ENCODE assay signal across 21 cellular contexts in the genomic region with DNA sequence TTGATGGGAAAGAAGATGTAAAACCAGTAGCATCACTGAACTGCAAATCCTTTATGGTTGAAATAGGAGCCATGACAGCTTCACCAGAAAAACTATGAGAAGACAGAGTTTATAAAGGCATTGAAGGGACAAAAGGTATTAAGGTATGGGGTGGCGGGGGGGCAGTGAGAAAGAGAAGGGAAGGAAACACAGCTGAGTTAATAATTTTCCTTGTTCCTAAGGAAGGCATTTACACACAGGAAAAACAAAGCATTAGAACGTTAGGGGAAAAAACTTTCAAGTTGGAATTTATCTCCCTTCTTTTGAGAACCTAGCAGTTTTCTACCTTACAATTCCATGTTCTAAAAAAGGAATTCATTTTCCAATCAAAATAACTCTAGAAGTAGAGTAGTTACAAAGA. TPM values are rescaled to one million over a fixed set of nuclear protein-coding genes. Genes with fewer than 3 reads are reported as not detected.
DNase-seq lines count a peak whose midpoint lies in the region; ATAC-seq, FAIRE-seq and TF ChIP-seq lines count a peak whose summit lies in the region.
"Had no signal": no experiment of that assay in that cellular context is flagged by ENCODE, and none has a peak within 500 bp of the region (broad histone marks: within the 10 kb centered on the region; RNA-seq: fewer than 3 reads in every experiment).

No MANE protein-coding gene starts in this region.

- peaks cover 86% of the 10 kb centered on the region for H3K79me2 ChIP-seq in GM23338 (replicated peaks; ENCODE audit: insufficient read depth)

- H3K23ac ChIP-seq in mesenchymal stem cell (ENCODE audit: low read length in 2 of 2), result no peak overlapping the region

- H2AFZ ChIP-seq in GM23338 (no peak overlapping the region), mesenchymal stem cell (ENCODE audit: low read depth, low read length) (no peak overlapping the region)

- H3K27ac Mint-ChIP-seq in GM23338 (peak overlapping the region; percentile 65), brain (peak overlapping the region in 4 of 5 experiments; percentile 1 to 73 (median 56))
- H3K27ac Mint-ChIP-seq in activated T-helper 2 cell treated with anti-CD3 and anti-CD28 coated beads, Interferon-gamma antibody, Interleukin-2, Interleukin-4, amounts not matched to agents 10 μg/mL and 5 μg/mL and 100 μg/mL, durations not matched to agents 14 hours and 24 hours and 36 hours, result no peak overlapping the region
- H3K27ac Mint-ChIP-seq: activated CD4-positive, alpha-beta T cell treated with anti-CD3 and anti-CD28 coated beads for 36 hours; activated naive CD4-positive, alpha-beta T cell treated with anti-CD3 and anti-CD28 coated beads, Interleukin-2, amount 10 ng/mL, durations not matched to agents 7 days and 5 days; CD8-positive, alpha-beta T cell had no signal

- 0 out of 2 replicates have a peak, but pooled peaks cover 4% of the 10 kb centered on the region for H3F3A ChIP-seq in GM23338 (replicated peaks; ENCODE audit: low read depth)

- H3K36me3 ChIP-seq in GM23338 (ENCODE audit: insufficient read depth) (no peaks in the 10 kb centered on the region), mesenchymal stem cell (ENCODE audit: control insufficient read depth in 1 of 2, insufficient read depth in 2 of 2, low read depth in 1 of 2, low read length in 2 of 2) (peaks cover 7 to 20% of the 10 kb centered on the region in 2 experiments), upper lobe of right lung (peaks cover 17% of the 10 kb centered on the region)

- TF ChIP-seq POLR2A in A549 (IDR thresholded peaks at IDR 0.05; ENCODE audit: low read length), result no peak

- H3K9me3 ChIP-seq in A549 (no peaks in the 10 kb centered on the region), mesenchymal stem cell (ENCODE audit: control insufficient read depth, low read length) (no peaks in the 10 kb centered on the region), upper lobe of right lung (no peaks in the 10 kb centered on the region)
- H3K9me3 ChIP-seq: heart right ventricle, MG63, sigmoid colon had no signal

- CTCF ChIA-PET in A549 (lab: Yijun Ruan, JAX), result interaction anchor here (1.4 kb wide), 1 partner anchor 12 kb away, joined by 5 read pairs; no protein-coding TSS in a partner anchor

- H3K4me1 ChIP-seq in A549 (peaks cover 40% of the 10 kb centered on the region), GM23338 (ENCODE audit: insufficient read depth) (peaks cover 34% of the 10 kb centered on the region), mesenchymal stem cell (ENCODE audit: control insufficient read depth, insufficient read depth, low read depth, low read length) (peaks cover 13% of the 10 kb centered on the region), upper lobe of right lung (peaks cover 61% of the 10 kb centered on the region)

- peaks cover 3% of the 10 kb centered on the region for H3K27me3 Mint-ChIP-seq in GM23338 (ENCODE audit: insufficient read depth, low read depth, poor library complexity)
- H3K27me3 Mint-ChIP-seq in brain, result peaks cover 6% of the 10 kb centered on the region
- no peaks in the 10 kb centered on the region for H3K27me3 Mint-ChIP-seq in activated T-helper 2 cell treated with anti-CD3 and anti-CD28 coated beads, Interferon-gamma antibody, Interleukin-2, Interleukin-4, amounts not matched to agents 10 μg/mL and 5 μg/mL and 100 μg/mL, durations not matched to agents 14 hours and 24 hours and 36 hours (ENCODE audit: low read depth)
- H3K27me3 Mint-ChIP-seq: activated CD4-positive, alpha-beta T cell treated with anti-CD3 and anti-CD28 coated beads for 36 hours; activated naive CD4-positive, alpha-beta T cell treated with anti-CD3 and anti-CD28 coated beads, Interleukin-2, amount 10 ng/mL, durations not matched to agents 7 days and 5 days; IgD-negative memory B cell had no signal

- H3K9me3 Mint-ChIP-seq in GM23338, result no peaks in the 10 kb centered on the region
- peaks cover 0 to 2% (median 0%) of the 10 kb centered on the region in 5 experiments for H3K9me3 Mint-ChIP-seq in brain
- H3K9me3 Mint-ChIP-seq in activated T-helper 2 cell treated with anti-CD3 and anti-CD28 coated beads, Interferon-gamma antibody, Interleukin-2, Interleukin-4, amounts not matched to agents 10 μg/mL and 5 μg/mL and 100 μg/mL, durations not matched to agents 14 hours and 24 hours and 36 hours, result no peaks in the 10 kb centered on the region
- H3K9me3 Mint-ChIP-seq: activated naive CD4-positive, alpha-beta T cell treated with anti-CD3 and anti-CD28 coated beads, Interleukin-2, amount 10 ng/mL, durations not matched to agents 7 days and 5 days; CD8-positive, alpha-beta T cell; IgD-negative memory B cell had no signal

- no peak overlapping the region for H2AK5ac ChIP-seq in mesenchymal stem cell (ENCODE audit: low read length, severe bottlenecking)

- H3K27ac ChIP-seq in A549 (no peak overlapping the region), GM23338 (ENCODE audit: low read depth) (peak overlapping the region; percentile 24; the same call in 1 of the 2 replicates), mesenchymal stem cell (ENCODE audit: low read length, poor library complexity, severe bottlenecking) (no peak overlapping the region), upper lobe of right lung (no peak overlapping the region)
- H3K27ac ChIP-seq: sigmoid colon had no signal

- no peak overlapping the region for H3K14ac ChIP-seq in mesenchymal stem cell (ENCODE audit: low read length in 2 of 2)

- no peak overlapping the region for H2BK15ac ChIP-seq in mesenchymal stem cell (ENCODE audit: low read depth, poor library complexity, severe bottlenecking)

- peaks cover 15% of the 10 kb centered on the region for H3K36me3 Mint-ChIP-seq in GM23338 (ENCODE audit: low read depth)
- H3K36me3 Mint-ChIP-seq in brain, result peaks cover 32% of the 10 kb centered on the region
- peaks cover 43% of the 10 kb centered on the region for H3K36me3 Mint-ChIP-seq in activated T-helper 2 cell treated with anti-CD3 and anti-CD28 coated beads, Interferon-gamma antibody, Interleukin-2, Interleukin-4, amounts not matched to agents 10 μg/mL and 5 μg/mL and 100 μg/mL, durations not matched to agents 14 hours and 24 hours and 36 hours (ENCODE audit: low read depth)

- H2BK12ac ChIP-seq in mesenchymal stem cell (ENCODE audit: low read length in 2 of 2), result no peak overlapping the region

- POLR2A ChIA-PET in A549 (lab: Yijun Ruan, JAX), result no interaction called here

- no peak for TF ChIP-seq RAD21 in A549 (conservative IDR thresholded peaks at IDR 0.05 in 1 of 2, IDR thresholded peaks at IDR 0.05 in 1 of 2)

- H4K20me1 ChIP-seq in GM23338 (replicated peaks; ENCODE audit: insufficient read depth), result peaks cover 70% of the 10 kb centered on the region

- ATAC-seq in A549 (no peak), GM23338 (no peak), upper lobe of right lung (no peak)
- ATAC-seq: activated CD4-positive, alpha-beta T cell treated with anti-CD3 and anti-CD28 coated beads for 36 hours; CD8-positive, alpha-beta T cell; heart right ventricle had no signal

- no peak for FAIRE-seq in A549 (lab: Jason Lieb, UNC)
- FAIRE-seq: islet of Langerhans, TTC549 had no signal

- H3K4me2 ChIP-seq in A549 (0 out of 3 replicates have a peak overlapping the region, but pooled peaks have one; percentile 5), GM23338 (no peak overlapping the region), mesenchymal stem cell (ENCODE audit: low read length, poor library complexity, severe bottlenecking) (peak overlapping the region; percentile 3)

- no peak overlapping the region for H3K4me3 ChIP-seq in A549
- H3K4me3 ChIP-seq in GM23338, result no peak overlapping the region
- no peak overlapping the region for H3K4me3 ChIP-seq in mesenchymal stem cell (ENCODE audit: insufficient read depth in 1 of 2, low read depth in 1 of 2, low read length in 2 of 2)
- no peak overlapping the region for H3K4me3 ChIP-seq in upper lobe of right lung
- H3K4me3 ChIP-seq: heart right ventricle, MG63, sigmoid colon had no signal

- no peak overlapping the region for H4K91ac ChIP-seq in mesenchymal stem cell (ENCODE audit: low read length)

- no peak for TF ChIP-seq EP300 in A549 (IDR thresholded peaks at IDR 0.05)

- H3K4me3 Mint-ChIP-seq in GM23338, result peak overlapping the region; percentile 19; the same call in 2 of the 3 replicates
- H3K4me3 Mint-ChIP-seq in brain, result peak overlapping the region in 4 of 5 experiments; percentile 2 to 73 (median 22)
- H3K4me3 Mint-ChIP-seq in activated T-helper 2 cell treated with anti-CD3 and anti-CD28 coated beads, Interferon-gamma antibody, Interleukin-2, Interleukin-4, amounts not matched to agents 10 μg/mL and 5 μg/mL and 100 μg/mL, durations not matched to agents 14 hours and 24 hours and 36 hours (ENCODE audit: low read depth), result no peak overlapping the region
- H3K4me3 Mint-ChIP-seq: activated CD4-positive, alpha-beta T cell treated with anti-CD3 and anti-CD28 coated beads for 36 hours; activated naive CD4-positive, alpha-beta T cell treated with anti-CD3 and anti-CD28 coated beads, Interleukin-2, amount 10 ng/mL, durations not matched to agents 7 days and 5 days; CD8-positive, alpha-beta T cell had no signal

- H2BK120ac ChIP-seq in mesenchymal stem cell (ENCODE audit: low read depth, low read length), result no peak overlapping the region

- TF ChIP-seq CTCF in A549 (IDR thresholded peaks at IDR 0.05), result no peak
- TF ChIP-seq CTCF in GM23338 (conservative IDR thresholded peaks at IDR 0.05; ENCODE audit: low read depth in 2 of 2), result no peak
- TF ChIP-seq CTCF in brain (conservative IDR thresholded peaks at IDR 0.05), result no peak
- TF ChIP-seq CTCF in upper lobe of right lung (IDR thresholded peaks at IDR 0.05), result no peak

- no peak overlapping the region for H3K9ac ChIP-seq in mesenchymal stem cell (ENCODE audit: low read length)

- no peak overlapping the region for H4K8ac ChIP-seq in mesenchymal stem cell (ENCODE audit: low read length)

- no peak overlapping the region for H3K4ac ChIP-seq in mesenchymal stem cell (ENCODE audit: low read depth in 1 of 2, low read length in 2 of 2)

- intact Hi-C loops in upper lobe of right lung (cut with DNase I), result no loop called here
- intact Hi-C loops in activated T-helper 2 cell treated with anti-CD3 and anti-CD28 coated beads, Interferon-gamma antibody, Interleukin-2, Interleukin-4, amounts not matched to agents 10 μg/mL and 5 μg/mL and 100 μg/mL, durations not matched to agents 14 hours and 24 hours and 36 hours (cut with micrococcal nuclease), result no loop called here

- H2BK5ac ChIP-seq in mesenchymal stem cell (ENCODE audit: low read depth, low read length, poor library complexity, severe bottlenecking), result no peak overlapping the region

- H3K4me1 Mint-ChIP-seq in GM23338, result peaks cover 47% of the 10 kb centered on the region
- peaks cover 55% of the 10 kb centered on the region for H3K4me1 Mint-ChIP-seq in brain
- peaks cover 39% of the 10 kb centered on the region for H3K4me1 Mint-ChIP-seq in activated T-helper 2 cell treated with anti-CD3 and anti-CD28 coated beads, Interferon-gamma antibody, Interleukin-2, Interleukin-4, amounts not matched to agents 10 μg/mL and 5 μg/mL and 100 μg/mL, durations not matched to agents 14 hours and 24 hours and 36 hours (ENCODE audit: low read depth)

- 53% methylated on average over 2 of the region's 2 CpGs for WGBS in A549 (ENCODE audit: missing lambda C conversion rate)
- 94% methylated on average over 2 of the region's 2 CpGs for WGBS in mesenchymal stem cell

- DNase-seq in A549 (ENCODE audit: low read depth in 1 of 2, low spot score in 1 of 2) (no peak), GM23338 (ENCODE audit: low spot score) (no peak), mesenchymal stem cell (no peak), SKM-1 (lab: John Stamatoyannopoulos, UW; ENCODE audit: unreplicated experiment) (no peak), upper lobe of right lung (no peak)
- DNase-seq in activated T-helper 2 cell treated with anti-CD3 and anti-CD28 coated beads, Interferon-gamma antibody, Interleukin-2, Interleukin-4, amounts not matched to agents 10 μg/mL and 5 μg/mL and 100 μg/mL, durations not matched to agents 14 hours and 24 hours and 36 hours (ENCODE audit: low spot score), result no peak
- DNase-seq: activated CD4-positive, alpha-beta T cell treated with anti-CD3 and anti-CD28 coated beads for 36 hours; activated naive CD4-positive, alpha-beta T cell treated with anti-CD3 and anti-CD28 coated beads, Interleukin-2, amount 10 ng/mL, durations not matched to agents 7 days and 5 days; CD8-positive, alpha-beta T cell; DMS53; GF-D8; GOT3; heart right ventricle; MG63; NCI-H1436; NCI-H524 treated with DMSO at 0.1 percent for 48 hours; sigmoid colon had no signal

- H3K79me1 ChIP-seq in mesenchymal stem cell (replicated peaks; ENCODE audit: low read length, poor library complexity, severe bottlenecking), result peaks cover 2% of the 10 kb centered on the region

- H3K27me3 ChIP-seq in GM23338 (ENCODE audit: insufficient read depth) (no peaks in the 10 kb centered on the region), mesenchymal stem cell (ENCODE audit: control insufficient read depth in 1 of 2, insufficient read depth in 1 of 2, low read length in 2 of 2) (no peaks in the 10 kb centered on the region), upper lobe of right lung (no peaks in the 10 kb centered on the region)
- H3K27me3 ChIP-seq: heart right ventricle, MG63, sigmoid colon had no signal

- no peaks in the 10 kb centered on the region for H3K9me2 ChIP-seq in GM23338 (ENCODE audit: insufficient read depth)

- H3K18ac ChIP-seq in mesenchymal stem cell (ENCODE audit: low read depth in 1 of 2, low read length in 2 of 2), result no peak overlapping the region

RNA-seq across cellular contexts. Expression of a gene that starts 4.4 kb away (rescaled TPM):
- polyA plus RNA-seq in A549 (2011; rRNA removed) (53.7 and 54.2 TPM in 2 replicates), A549 (2017; fragmentation: RNase III; extraction: RNeasy Plus Mini Kit Qiagen cat#74134 plus additional on column Dnase treatment) (25.5 to 26.9 TPM (median 26.4 TPM) in 3 replicates), GM23338 (2016; fragmentation: Nextera tagmentation; extraction: Ambion mirVana) (14.6 and 18.3 TPM in 2 replicates), brain (ENCODE audit: insufficient read depth, low read depth, low replicate concordance) (25.5 TPM)
- 25.0 and 26.9 TPM in 2 replicates for polyA plus RNA-seq in A549 (2012; cell fraction: cytosol; rRNA removed)
- 47.2 and 60.8 TPM in 2 replicates for polyA plus RNA-seq in A549 (2012; cell fraction: nucleus; rRNA removed)
- 102 and 103 TPM in 2 replicates for polyA minus RNA-seq in A549 (2011; rRNA and poly(A)+ RNA removed)
- total RNA-seq in GM23338 (2014; rRNA removed; shearing (Covaris generic)), result 52.3 and 59.6 TPM in 2 replicates
- polyA plus RNA-seq in mesenchymal stem cell (2013, experiment 1 of 2), result 19.0 TPM
- polyA plus RNA-seq in mesenchymal stem cell (2013, experiment 2 of 2), result 18.3 TPM
- total RNA-seq in upper lobe of right lung, result 126 TPM
- total RNA-seq in activated T-helper 2 cell treated with anti-CD3 and anti-CD28 coated beads, Interferon-gamma antibody, Interleukin-2, Interleukin-4, amounts not matched to agents 10 μg/mL and 5 μg/mL and 100 μg/mL, durations not matched to agents 14 hours and 24 hours and 36 hours, result 137 and 152 TPM in 2 replicates
